In genomic region chr19:41187884-41188279, GRCh38 we compare ENCODE assay signal across 30 cellular contexts. TPM values are rescaled to one million over a fixed set of nuclear protein-coding genes. Genes with fewer than 3 reads are reported as not detected.
"Had no signal": no experiment of that assay in that cellular context is flagged by ENCODE, and none has a peak within 500 bp of the region (broad histone marks: within the 10 kb centered on the region; RNA-seq: fewer than 3 reads in every experiment).

No MANE protein-coding gene starts in this region.

- H3K36me3 Mint-ChIP-seq: activated naive CD8-positive, alpha-beta T cell treated with anti-CD3 and anti-CD28 coated beads for 36 hours had no signal

- H3K4me3 Mint-ChIP-seq: activated CD4-positive, alpha-beta T cell treated with anti-CD3 and anti-CD28 coated beads, Interleukin-2, amount 10 ng/mL, durations not matched to agents 24 days and 14 days; activated CD8-positive, alpha-beta T cell treated with anti-CD3 and anti-CD28 coated beads for 36 hours; activated naive CD8-positive, alpha-beta T cell treated with anti-CD3 and anti-CD28 coated beads for 36 hours; activated T-cell treated with anti-CD3 and anti-CD28 coated beads, Interleukin-2, amount 50 U/mL, for 72 hours; activated T-helper 17 cell treated with anti-CD3 and anti-CD28 coated beads, Interleukin-2, amount 50 U/mL, for 72 hours had no signal

- H3K27ac ChIP-seq: body of pancreas, breast epithelium, SJCRH30, SK-N-MC, WERI-Rb-1 had no signal

- H3K27ac Mint-ChIP-seq: activated CD4-positive, alpha-beta T cell treated with anti-CD3 and anti-CD28 coated beads, Interleukin-2, amount 10 ng/mL, durations not matched to agents 24 days and 14 days; activated CD8-positive, alpha-beta T cell treated with anti-CD3 and anti-CD28 coated beads for 36 hours; activated naive CD8-positive, alpha-beta T cell treated with anti-CD3 and anti-CD28 coated beads for 36 hours; activated T-cell treated with anti-CD3 and anti-CD28 coated beads, Interleukin-2, amount 50 U/mL, for 72 hours; activated T-helper 17 cell treated with anti-CD3 and anti-CD28 coated beads, Interleukin-2, amount 50 U/mL, for 72 hours had no signal

- H3K4me1 ChIP-seq: breast epithelium, SJCRH30 had no signal

- DNase-seq: activated CD4-positive, alpha-beta T cell treated with anti-CD3 and anti-CD28 coated beads, Interleukin-2, amount 10 ng/mL, durations not matched to agents 24 days and 14 days; activated CD4-positive, alpha-beta T cell treated with anti-CD3 and anti-CD28 coated beads, Interleukin-2, amount 50 U/mL, for 4 hours; activated CD8-positive, alpha-beta T cell treated with anti-CD3 and anti-CD28 coated beads for 36 hours; activated effector memory CD4-positive, alpha-beta T cell treated with anti-CD3 and anti-CD28 coated beads, Interleukin-2, amount 50 U/mL, for 16 hours; activated naive CD4-positive, alpha-beta T cell; activated naive CD4-positive, alpha-beta T cell treated with anti-CD3 and anti-CD28 coated beads, Interleukin-2, amount 50 U/mL, for 16 hours; activated naive CD8-positive, alpha-beta T cell treated with anti-CD3 and anti-CD28 coated beads for 36 hours; activated T-cell treated with anti-CD3 and anti-CD28 coated beads, Interleukin-2, amount 50 U/mL, for 1 hour; activated T-cell treated with anti-CD3 and anti-CD28 coated beads, Interleukin-2, amount 50 U/mL, for 72 hours; body of pancreas; KG1; MM.1S; MV-4-11; NCI-H1092; NCI-H1436 treated with DMSO at 0.1 percent for 48 hours; NCI-H1694 treated with DMSO at 0.1 percent for 48 hours; NCI-H2029; NCI-H345; NCI-H524 treated with DMSO at 0.1 percent for 48 hours; SHP77; SJCRH30; T1000; WERI-Rb-1 had no signal

- H3K36me3 ChIP-seq: breast epithelium, SJCRH30, WERI-Rb-1 had no signal

- H3K4me3 ChIP-seq: body of pancreas, breast epithelium, SJCRH30, SK-N-MC had no signal

- H3K9me3 Mint-ChIP-seq: activated CD4-positive, alpha-beta T cell treated with anti-CD3 and anti-CD28 coated beads, Interleukin-2, amount 10 ng/mL, durations not matched to agents 24 days and 14 days; activated CD8-positive, alpha-beta T cell treated with anti-CD3 and anti-CD28 coated beads for 36 hours; activated naive CD8-positive, alpha-beta T cell treated with anti-CD3 and anti-CD28 coated beads for 36 hours; activated T-cell treated with anti-CD3 and anti-CD28 coated beads, Interleukin-2, amount 50 U/mL, for 72 hours; activated T-helper 17 cell treated with anti-CD3 and anti-CD28 coated beads, Interleukin-2, amount 50 U/mL, for 72 hours had no signal

- H3K9me3 ChIP-seq: body of pancreas, breast epithelium, SJCRH30 had no signal

- ATAC-seq: activated CD8-positive, alpha-beta T cell treated with anti-CD3 and anti-CD28 coated beads for 36 hours; activated T-cell treated with anti-CD3 and anti-CD28 coated beads, Interleukin-2, amount 50 U/mL, for 72 hours; activated T-helper 17 cell treated with anti-CD3 and anti-CD28 coated beads, Interleukin-2, amount 50 U/mL, for 72 hours; body of pancreas; Panc1 had no signal

RNA-seq across cellular contexts. Expression of gene CYP2S1, which starts 5.1 kb away (rescaled TPM):
- total RNA-seq: activated CD8-positive, alpha-beta memory T cell treated with anti-CD3 and anti-CD28 coated beads for 36 hours; activated CD8-positive, alpha-beta T cell treated with anti-CD3 and anti-CD28 coated beads for 36 hours; LHCN-M2; SJCRH30 had no signal

RNA-seq across cellular contexts. Expression of gene AXL, which starts 31.1 kb away (rescaled TPM):
- total RNA-seq: T-helper 2 cell treated with Interferon-gamma antibody and Interleukin-4, amounts not matched to agents 100 ng/mL and 5 ng/mL, for 36 hours had no signal
